26 cellular contexts compared by ENCODE assay signal in genomic region chr7:12722136-12722535, GRCh38. TPM values are rescaled to one million over a fixed set of nuclear protein-coding genes. Genes with fewer than 3 reads are reported as not detected.
DNase-seq lines count a peak whose midpoint lies in the region; ATAC-seq, FAIRE-seq and TF ChIP-seq lines count a peak whose summit lies in the region.
"Had no signal": no experiment of that assay in that cellular context is flagged by ENCODE, and none has a peak within 500 bp of the region (broad histone marks: within the 10 kb centered on the region; RNA-seq: fewer than 3 reads in every experiment).

No MANE protein-coding gene starts in this region.

- no peaks in the 10 kb centered on the region for H3K9me3 Mint-ChIP-seq in activated naive CD8-positive, alpha-beta T cell treated with anti-CD3 and anti-CD28 coated beads, Interleukin-2, amount 10 ng/mL, durations not matched to agents 7 days and 5 days
- no peaks in the 10 kb centered on the region for H3K9me3 Mint-ChIP-seq in activated naive CD8-positive, alpha-beta T cell treated with anti-CD3 and anti-CD28 coated beads, Interleukin-2, amount 50 U/mL, for 24 hours
- H3K9me3 Mint-ChIP-seq in stimulated activated naive B cell treated with anti-CD40 and anti-IgM and Interleukin-4, amounts not matched to agents 10 μg/mL and 1 μg/mL and 100 μg/mL, for 72 hours, result no peaks in the 10 kb centered on the region
- H3K9me3 Mint-ChIP-seq: activated T-cell treated with anti-CD3 and anti-CD28 coated beads, Interleukin-2, amount 50 U/mL, for 24 hours; effector memory CD8-positive, alpha-beta T cell; stimulated activated memory B cell treated with anti-CD40 and anti-IgM and Interleukin-4, amounts not matched to agents 10 μg/mL and 1 μg/mL and 100 μg/mL, for 72 hours had no signal

- TF ChIP-seq POLR2A in NB4 (IDR thresholded peaks at IDR 0.05; ENCODE audit: extremely low read depth, insufficient read length) (no peak), endothelial cell of umbilical vein (IDR thresholded peaks at IDR 0.05; ENCODE audit: low read depth, low read length) (no peak)

- no peaks in the 10 kb centered on the region for H3K9me1 ChIP-seq in endothelial cell of umbilical vein (replicated peaks; ENCODE audit: control insufficient read depth, extremely low read depth, insufficient read depth, low read length)

- intact Hi-C loops in endothelial cell of umbilical vein (cut with micrococcal nuclease), result no loop called here

- peak overlapping the region; percentile 16 for H2AFZ ChIP-seq in endothelial cell of umbilical vein (ENCODE audit: low read depth, low read length)

- FAIRE-seq in endothelial cell of umbilical vein (lab: Jason Lieb, UNC), result no peak
- FAIRE-seq: TTC549, urothelium cell line had no signal

- POLR2A ChIA-PET in activated naive CD8-positive, alpha-beta T cell treated with anti-CD3 and anti-CD28 coated beads, Interleukin-2, amount 10 ng/mL, durations not matched to agents 7 days and 5 days (lab: Charles Lee), result no interaction called here
- POLR2A ChIA-PET in endothelial cell of umbilical vein (lab: Charles Lee), result no interaction called here

- no peaks in the 10 kb centered on the region for H3K79me2 ChIP-seq in endothelial cell of umbilical vein (ENCODE audit: control insufficient read depth, insufficient read depth, low read length)

- no peaks in the 10 kb centered on the region for H3K36me3 ChIP-seq in endothelial cell of umbilical vein (ENCODE audit: control insufficient read depth in 2 of 2, extremely low read depth in 1 of 2, insufficient read depth in 2 of 2, low read length in 2 of 2)
- H3K36me3 ChIP-seq: BLaER1 treated with 17β-estradiol and CSF1 and Interleukin-3, amounts not matched to agents 10 nM and 100 nM; colonic mucosa; esophagus muscularis mucosa had no signal

- H3K4me3 Mint-ChIP-seq in activated naive CD8-positive, alpha-beta T cell treated with anti-CD3 and anti-CD28 coated beads, Interleukin-2, amount 10 ng/mL, durations not matched to agents 7 days and 5 days, result no peak overlapping the region
- H3K4me3 Mint-ChIP-seq in activated naive CD8-positive, alpha-beta T cell treated with anti-CD3 and anti-CD28 coated beads, Interleukin-2, amount 50 U/mL, for 24 hours, result no peak overlapping the region
- no peak overlapping the region for H3K4me3 Mint-ChIP-seq in stimulated activated naive B cell treated with anti-CD40 and anti-IgM and Interleukin-4, amounts not matched to agents 10 μg/mL and 1 μg/mL and 100 μg/mL, for 72 hours
- H3K4me3 Mint-ChIP-seq: activated T-cell treated with anti-CD3 and anti-CD28 coated beads, Interleukin-2, amount 50 U/mL, for 24 hours; effector memory CD8-positive, alpha-beta T cell; stimulated activated memory B cell treated with anti-CD40 and anti-IgM and Interleukin-4, amounts not matched to agents 10 μg/mL and 1 μg/mL and 100 μg/mL, for 72 hours had no signal

- peaks cover 11% of the 10 kb centered on the region for H3K36me3 Mint-ChIP-seq in activated naive CD8-positive, alpha-beta T cell treated with anti-CD3 and anti-CD28 coated beads, Interleukin-2, amount 10 ng/mL, durations not matched to agents 7 days and 5 days
- H3K36me3 Mint-ChIP-seq in activated naive CD8-positive, alpha-beta T cell treated with anti-CD3 and anti-CD28 coated beads, Interleukin-2, amount 50 U/mL, for 24 hours (ENCODE audit: low read depth), result no peaks in the 10 kb centered on the region
- peaks cover 0 to 3% of the 10 kb centered on the region in 2 donors for H3K36me3 Mint-ChIP-seq in stimulated activated naive B cell treated with anti-CD40 and anti-IgM and Interleukin-4, amounts not matched to agents 10 μg/mL and 1 μg/mL and 100 μg/mL, for 72 hours
- H3K36me3 Mint-ChIP-seq: stimulated activated memory B cell treated with anti-CD40 and anti-IgM and Interleukin-4, amounts not matched to agents 10 μg/mL and 1 μg/mL and 100 μg/mL, for 72 hours had no signal

- no peak for ATAC-seq in activated naive CD8-positive, alpha-beta T cell treated with anti-CD3 and anti-CD28 coated beads, Interleukin-2, amount 10 ng/mL, durations not matched to agents 7 days and 5 days (ENCODE audit: low read depth)
- ATAC-seq in activated naive CD8-positive, alpha-beta T cell treated with anti-CD3 and anti-CD28 coated beads, Interleukin-2, amount 50 U/mL, for 24 hours, result no peak
- ATAC-seq in stimulated activated naive B cell treated with anti-CD40 and anti-IgM and Interleukin-4, amounts not matched to agents 10 μg/mL and 1 μg/mL and 100 μg/mL, for 72 hours (replicated peaks), result no peak
- ATAC-seq in SK-N-SH treated with all-trans-retinoic acid at 6 μM for 48 hours, result no peak
- ATAC-seq: effector memory CD8-positive, alpha-beta T cell; left cardiac atrium; sciatic nerve; stimulated activated memory B cell treated with anti-CD40 and anti-IgM and Interleukin-4, amounts not matched to agents 10 μg/mL and 1 μg/mL and 100 μg/mL, for 72 hours had no signal

- DNase-seq in activated naive CD8-positive, alpha-beta T cell treated with anti-CD3 and anti-CD28 coated beads, Interleukin-2, amount 10 ng/mL, durations not matched to agents 7 days and 5 days, result no peak
- DNase-seq in activated naive CD8-positive, alpha-beta T cell treated with anti-CD3 and anti-CD28 coated beads, Interleukin-2, amount 50 U/mL, for 24 hours, result no peak
- DNase-seq in NB4 (ENCODE audit: low read depth) (peak; percentile 48), endothelial cell of umbilical vein (ENCODE audit: low read depth, low spot score) (no peak), inferior parietal cortex (ENCODE audit: extremely low spot score) (no peak)
- DNase-seq in stimulated activated naive B cell treated with anti-CD40 and anti-IgM and Interleukin-4, amounts not matched to agents 10 μg/mL and 1 μg/mL and 100 μg/mL, for 72 hours, result no peak
- DNase-seq: activated CD8-positive, alpha-beta memory T cell treated with anti-CD3 and anti-CD28 coated beads for 24 hours; activated T-cell treated with anti-CD3 and anti-CD28 coated beads, Interleukin-2, amount 50 U/mL, for 24 hours; colonic mucosa; effector memory CD8-positive, alpha-beta T cell; foreskin melanocyte; HCEC 1CT; KG1; left cardiac atrium; mammary epithelial cell; MM.1S; NCI-H146; NCI-H524 treated with DMSO at 0.1 percent for 48 hours; stimulated activated CD4-positive, alpha-beta T cell treated with anti-CD3 and anti-CD28 coated beads, Interleukin-4, amount 100 ng/mL, for 24 hours had no signal

- BruUV-seq in endothelial cell of umbilical vein (replicated peaks; lab: Mats Ljungman, UMichigan), result no TSS peak

- H3K4me1 Mint-ChIP-seq in activated naive CD8-positive, alpha-beta T cell treated with anti-CD3 and anti-CD28 coated beads, Interleukin-2, amount 10 ng/mL, durations not matched to agents 7 days and 5 days, result peaks cover 21% of the 10 kb centered on the region
- H3K4me1 Mint-ChIP-seq in activated naive CD8-positive, alpha-beta T cell treated with anti-CD3 and anti-CD28 coated beads, Interleukin-2, amount 50 U/mL, for 24 hours, result peaks cover 27% of the 10 kb centered on the region
- H3K4me1 Mint-ChIP-seq in stimulated activated naive B cell treated with anti-CD40 and anti-IgM and Interleukin-4, amounts not matched to agents 10 μg/mL and 1 μg/mL and 100 μg/mL, for 72 hours, result peaks cover 4 to 7% of the 10 kb centered on the region in 2 donors
- H3K4me1 Mint-ChIP-seq: stimulated activated memory B cell treated with anti-CD40 and anti-IgM and Interleukin-4, amounts not matched to agents 10 μg/mL and 1 μg/mL and 100 μg/mL, for 72 hours had no signal

- no peaks in the 10 kb centered on the region for H4K20me1 ChIP-seq in endothelial cell of umbilical vein (replicated peaks; ENCODE audit: control insufficient read depth, extremely low read depth, insufficient read depth, low read length)
- H4K20me1 ChIP-seq: BLaER1 treated with 17β-estradiol and CSF1 and Interleukin-3, amounts not matched to agents 10 nM and 100 nM had no signal

- no peak for TF ChIP-seq CTCF in NB4 (IDR thresholded peaks at IDR 0.05; ENCODE audit: low read depth, low read length)
- TF ChIP-seq CTCF in endothelial cell of umbilical vein (IDR thresholded peaks at IDR 0.05; ENCODE audit: extremely low read depth in 1 of 2, insufficient read depth in 1 of 2, low read depth in 1 of 2, low read length in 2 of 2), result no peak

- no peak overlapping the region for H3K27ac ChIP-seq in endothelial cell of umbilical vein (ENCODE audit: insufficient read depth, low read depth, low read length)
- H3K27ac ChIP-seq: colonic mucosa, esophagus muscularis mucosa had no signal

- peak overlapping the region; percentile 19 for H3K27ac Mint-ChIP-seq in activated naive CD8-positive, alpha-beta T cell treated with anti-CD3 and anti-CD28 coated beads, Interleukin-2, amount 10 ng/mL, durations not matched to agents 7 days and 5 days
- no peak overlapping the region for H3K27ac Mint-ChIP-seq in activated naive CD8-positive, alpha-beta T cell treated with anti-CD3 and anti-CD28 coated beads, Interleukin-2, amount 50 U/mL, for 24 hours
- peak overlapping the region; percentile 38 for H3K27ac Mint-ChIP-seq in stimulated activated naive B cell treated with anti-CD40 and anti-IgM and Interleukin-4, amounts not matched to agents 10 μg/mL and 1 μg/mL and 100 μg/mL, for 72 hours
- H3K27ac Mint-ChIP-seq: effector memory CD8-positive, alpha-beta T cell; stimulated activated memory B cell treated with anti-CD40 and anti-IgM and Interleukin-4, amounts not matched to agents 10 μg/mL and 1 μg/mL and 100 μg/mL, for 72 hours had no signal

- H3K9me3 ChIP-seq in endothelial cell of umbilical vein (replicated peaks; ENCODE audit: control insufficient read depth, insufficient read depth, low read length), result no peaks in the 10 kb centered on the region
- H3K9me3 ChIP-seq: BLaER1 treated with 17β-estradiol and CSF1 and Interleukin-3, amounts not matched to agents 10 nM and 100 nM; colonic mucosa; esophagus muscularis mucosa had no signal

- CTCF ChIA-PET in endothelial cell of umbilical vein (lab: Charles Lee), result no interaction called here

- dilution Hi-C loops in endothelial cell of umbilical vein (cut with MboI; ENCODE audit: extremely low pct_ligation_motif_present, low sequenced_read_pairs), result no loop called here

- no peaks in the 10 kb centered on the region for H3K27me3 Mint-ChIP-seq in activated naive CD8-positive, alpha-beta T cell treated with anti-CD3 and anti-CD28 coated beads, Interleukin-2, amount 10 ng/mL, durations not matched to agents 7 days and 5 days
- H3K27me3 Mint-ChIP-seq in activated naive CD8-positive, alpha-beta T cell treated with anti-CD3 and anti-CD28 coated beads, Interleukin-2, amount 50 U/mL, for 24 hours, result no peaks in the 10 kb centered on the region
- H3K27me3 Mint-ChIP-seq in stimulated activated naive B cell treated with anti-CD40 and anti-IgM and Interleukin-4, amounts not matched to agents 10 μg/mL and 1 μg/mL and 100 μg/mL, for 72 hours, result no peaks in the 10 kb centered on the region
- H3K27me3 Mint-ChIP-seq: activated T-cell treated with anti-CD3 and anti-CD28 coated beads, Interleukin-2, amount 50 U/mL, for 24 hours; stimulated activated memory B cell treated with anti-CD40 and anti-IgM and Interleukin-4, amounts not matched to agents 10 μg/mL and 1 μg/mL and 100 μg/mL, for 72 hours had no signal

- H3K27me3 ChIP-seq in endothelial cell of umbilical vein (ENCODE audit: control insufficient read depth in 2 of 2, insufficient read depth in 2 of 2, low read length in 2 of 2), result no peaks in the 10 kb centered on the region
- H3K27me3 ChIP-seq: BLaER1 treated with 17β-estradiol and CSF1 and Interleukin-3, amounts not matched to agents 10 nM and 100 nM; colonic mucosa; esophagus muscularis mucosa had no signal

- no peak overlapping the region for H3K9ac ChIP-seq in endothelial cell of umbilical vein (replicated peaks; ENCODE audit: extremely low read depth, insufficient read depth, low read length)
- H3K9ac ChIP-seq: BLaER1 treated with 17β-estradiol and CSF1 and Interleukin-3, amounts not matched to agents 10 nM and 100 nM had no signal

- no peak overlapping the region for H3K4me3 ChIP-seq in NB4 (ENCODE audit: low read depth, low read length)
- no peak overlapping the region for H3K4me3 ChIP-seq in endothelial cell of umbilical vein (replicated peaks in 1 of 3; ENCODE audit: insufficient read depth in 1 of 3, low read depth in 1 of 3, low read length in 3 of 3)
- H3K4me3 ChIP-seq: BLaER1 treated with 17β-estradiol and CSF1 and Interleukin-3, amounts not matched to agents 10 nM and 100 nM; colonic mucosa; esophagus muscularis mucosa had no signal

- H3K4me1 ChIP-seq in endothelial cell of umbilical vein (ENCODE audit: control insufficient read depth, extremely low read depth, insufficient read depth, low read length), result peaks cover 23% of the 10 kb centered on the region
- H3K4me1 ChIP-seq: colonic mucosa had no signal

- no peak overlapping the region for H3K4me2 ChIP-seq in endothelial cell of umbilical vein (ENCODE audit: insufficient read depth, low read length)

RNA-seq across cellular contexts. Expression of gene ARL4A, which starts 34.7 kb away (rescaled TPM):
- total RNA-seq in activated naive CD8-positive, alpha-beta T cell treated with anti-CD3 and anti-CD28 coated beads, Interleukin-2, amount 10 ng/mL, durations not matched to agents 7 days and 5 days, result 10 to 100 TPM; 11.7 to 12.0 TPM
- 30.7 and 34.1 TPM in 2 replicates for total RNA-seq in endothelial cell of umbilical vein
- polyA plus RNA-seq in endothelial cell of umbilical vein, result 28.0 and 43.2 TPM in 2 replicates
- polyA plus RNA-seq in endothelial cell of umbilical vein (2011; cell fraction: cytosol; rRNA removed), result 47.0 and 47.2 TPM in 2 replicates
- polyA plus RNA-seq in endothelial cell of umbilical vein (2011; cell fraction: nucleus; rRNA removed), result 36.1 and 43.2 TPM in 2 replicates
- polyA plus RNA-seq in endothelial cell of umbilical vein (2012), result 78.0 and 102 TPM in 2 replicates
- 43.3 and 45.7 TPM in 2 replicates for polyA minus RNA-seq in endothelial cell of umbilical vein
- polyA minus RNA-seq in endothelial cell of umbilical vein (2011; cell fraction: cytosol; rRNA and poly(A)+ RNA removed), result 16.2 TPM
- 58.6 and 65.7 TPM in 2 replicates for polyA minus RNA-seq in endothelial cell of umbilical vein (2011; cell fraction: nucleus; rRNA and poly(A)+ RNA removed)
